ENCODE assay signal across 1 cellular context in genomic region chr17:38578641-38579480, GRCh38.
TF ChIP-seq lines count a peak whose summit lies in the region.

No MANE protein-coding gene starts in this region.

TF ChIP-seq in GM12878, 131 proteins besides CTCF, POLR2A, EP300 and RAD21:
- TF ChIP-seq USF2 (IDR thresholded peaks at IDR 0.05; ENCODE audit: borderline replicate concordance, low read depth, low read length) (no peak), TCF7 (IDR thresholded peaks at IDR 0.05; ENCODE audit: borderline replicate concordance) (no peak), SUZ12 (IDR thresholded peaks at IDR 0.05; ENCODE audit: unreplicated experiment) (peak; percentile 43)
